ENCODE assay signal across 9 cellular contexts in the genomic region with DNA sequence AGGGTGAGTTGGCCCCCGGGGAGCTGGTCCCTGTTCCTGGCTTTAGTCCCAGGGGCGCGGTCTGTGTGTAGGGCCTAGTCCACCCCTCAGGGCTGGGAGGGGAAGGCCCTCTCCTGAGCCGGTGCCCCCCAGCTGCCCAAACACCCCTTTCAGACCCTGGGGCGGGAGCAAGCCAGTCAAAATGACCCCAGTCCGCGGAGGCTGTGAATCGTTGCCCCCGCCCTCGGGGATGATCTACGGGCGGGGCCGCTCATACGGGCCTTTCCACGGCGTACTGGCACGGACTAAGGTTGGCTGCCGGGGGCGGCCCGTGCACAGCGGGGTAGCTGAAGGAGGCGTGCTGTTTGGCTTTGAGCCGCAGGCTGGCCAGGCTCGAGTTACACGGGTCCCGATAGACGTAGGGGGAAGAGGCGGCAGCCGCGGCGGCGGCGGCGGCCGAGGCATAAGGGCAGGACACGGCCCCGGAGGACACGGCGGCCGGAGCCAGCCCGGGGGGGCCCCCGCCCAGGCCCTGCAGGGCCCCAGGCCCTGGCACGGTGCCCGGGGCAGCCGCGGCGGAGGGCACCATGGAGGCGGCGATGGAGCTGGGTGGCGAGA. TPM values are rescaled to one million over a fixed set of nuclear protein-coding genes. Genes with fewer than 3 reads are reported as not detected.
DNase-seq lines count a peak whose midpoint lies in the region; ATAC-seq and TF ChIP-seq lines count a peak whose summit lies in the region.
"Had no signal": no experiment of that assay in that cellular context is flagged by ENCODE, and none has a peak within 500 bp of the region (broad histone marks: within the 10 kb centered on the region; RNA-seq: fewer than 3 reads in every experiment).

No MANE protein-coding gene starts in this region.

- no peaks in the 10 kb centered on the region for H4K20me1 ChIP-seq in hepatocyte (ENCODE audit: insufficient read depth, poor library complexity, severe bottlenecking)

- H3K36me3 ChIP-seq in hepatocyte (replicated peaks; ENCODE audit: insufficient read depth, low read depth): no peaks in the 10 kb centered on the region
- no peaks in the 10 kb centered on the region for H3K36me3 ChIP-seq in skeletal muscle satellite cell (ENCODE audit: insufficient read depth, low read length)

- peaks cover 50% of the 10 kb centered on the region for H3K27me3 Mint-ChIP-seq in activated naive CD8-positive, alpha-beta T cell treated with anti-CD3 and anti-CD28 coated beads, Interleukin-2, amount 10 ng/mL, durations not matched to agents 7 days and 5 days

- H3K4me3 Mint-ChIP-seq in activated naive CD8-positive, alpha-beta T cell treated with anti-CD3 and anti-CD28 coated beads, Interleukin-2, amount 10 ng/mL, durations not matched to agents 7 days and 5 days: peak overlapping the region; percentile 80

- H3K9me2 ChIP-seq in hepatocyte (replicated peaks; ENCODE audit: insufficient read depth): no peaks in the 10 kb centered on the region

- DNase-seq in activated T-cell treated with anti-CD3 and anti-CD28 coated beads for 48 hours (ENCODE audit: low read depth): peak; percentile 45
- DNase-seq in activated T-cell treated with anti-CD3 and anti-CD28 coated beads for 4 hours: no peak
- peak; percentile 85 for DNase-seq in NCI-H748 (lab: John Stamatoyannopoulos, UW; ENCODE audit: unreplicated experiment)
- DNase-seq in activated naive CD8-positive, alpha-beta T cell treated with anti-CD3 and anti-CD28 coated beads, Interleukin-2, amount 10 ng/mL, durations not matched to agents 7 days and 5 days: no peak
- peak; percentile 69 for DNase-seq in hepatocyte (ENCODE audit: low spot score)

- H3K4me1 Mint-ChIP-seq in activated naive CD8-positive, alpha-beta T cell treated with anti-CD3 and anti-CD28 coated beads, Interleukin-2, amount 10 ng/mL, durations not matched to agents 7 days and 5 days: peaks cover 18% of the 10 kb centered on the region

- POLR2A ChIA-PET in activated naive CD8-positive, alpha-beta T cell treated with anti-CD3 and anti-CD28 coated beads, Interleukin-2, amount 10 ng/mL, durations not matched to agents 7 days and 5 days (lab: Charles Lee): interaction anchor here (0.6 to 3.5 kb wide), 12 partner anchors 15 to 248 kb away, joined by 3 to 19 read pairs (median 4); partner anchors contain the start of genes CUEDC2, GBF1, NFKB2 and NOLC1

- H3K27me3 ChIP-seq in hepatocyte (peaks cover 69% of the 10 kb centered on the region), skeletal muscle satellite cell (ENCODE audit: control insufficient read depth, insufficient read depth, low read length) (no peaks in the 10 kb centered on the region)

- H3K36me3 Mint-ChIP-seq in activated naive CD8-positive, alpha-beta T cell treated with anti-CD3 and anti-CD28 coated beads, Interleukin-2, amount 10 ng/mL, durations not matched to agents 7 days and 5 days: no peaks in the 10 kb centered on the region

- ATAC-seq in activated naive CD8-positive, alpha-beta T cell treated with anti-CD3 and anti-CD28 coated beads, Interleukin-2, amount 10 ng/mL, durations not matched to agents 7 days and 5 days (ENCODE audit: low read depth): no peak
- no peak for ATAC-seq in HG02973 (IDR thresholded peaks at IDR 0.05; ENCODE audit: unreplicated experiment)
- ATAC-seq in HG02870 (IDR thresholded peaks at IDR 0.05; ENCODE audit: unreplicated experiment): no peak

- peak overlapping the region; percentile 67 for H3K9ac ChIP-seq in skeletal muscle satellite cell (ENCODE audit: low read depth, low read length)

- H3K4me1 ChIP-seq in hepatocyte (ENCODE audit: insufficient read depth): peaks cover 24% of the 10 kb centered on the region
- H3K4me1 ChIP-seq in skeletal muscle satellite cell (ENCODE audit: control insufficient read depth, insufficient read depth, low read length): peaks cover 46% of the 10 kb centered on the region

- H3K79me2 ChIP-seq in hepatocyte: no peaks in the 10 kb centered on the region

- 2% methylated on average over 40 of the region's 50 CpGs for WGBS in hepatocyte (ENCODE audit: low lambda C conversion rate, missing lambda C conversion rate)

- no peaks in the 10 kb centered on the region for H3K9me3 Mint-ChIP-seq in activated naive CD8-positive, alpha-beta T cell treated with anti-CD3 and anti-CD28 coated beads, Interleukin-2, amount 10 ng/mL, durations not matched to agents 7 days and 5 days

- no peak overlapping the region for H3K27ac Mint-ChIP-seq in activated naive CD8-positive, alpha-beta T cell treated with anti-CD3 and anti-CD28 coated beads, Interleukin-2, amount 10 ng/mL, durations not matched to agents 7 days and 5 days

- no peaks in the 10 kb centered on the region for H3K9me3 ChIP-seq in hepatocyte (ENCODE audit: low read depth)
- no peaks in the 10 kb centered on the region for H3K9me3 ChIP-seq in skeletal muscle satellite cell (replicated peaks; ENCODE audit: low read length)

- H3K27ac ChIP-seq in hepatocyte: no peak overlapping the region

- H2AFZ ChIP-seq in hepatocyte: peak overlapping the region; percentile 76

- TF ChIP-seq CTCF in hepatocyte (IDR thresholded peaks at IDR 0.05; ENCODE audit: poor library complexity): no peak

- H3K4me2 ChIP-seq in hepatocyte: peak overlapping the region; percentile 98
- peak overlapping the region; percentile 86 for H3K4me2 ChIP-seq in skeletal muscle satellite cell (ENCODE audit: low read length)

- H3K4me3 ChIP-seq in hepatocyte: peak overlapping the region; percentile 39
- H3K4me3 ChIP-seq in skeletal muscle satellite cell (ENCODE audit: low read length): peak overlapping the region; percentile 67

RNA-seq across cellular contexts. Expression of gene ELOVL3, which starts 4.3 kb away (rescaled TPM):
- under 1 TPM in 1 of 2 experiments, not detected in 1; 0.22 TPM for total RNA-seq in activated naive CD8-positive, alpha-beta T cell treated with anti-CD3 and anti-CD28 coated beads, Interleukin-2, amount 10 ng/mL, durations not matched to agents 7 days and 5 days
- 0.40 TPM in 1 of 2 replicates, not detected in the other for total RNA-seq in hepatocyte
- not detected in 2 replicates for polyA plus RNA-seq in hepatocyte
- total RNA-seq in skeletal muscle satellite cell (2012; rRNA removed): 0.76 and 0.87 TPM in 2 replicates
- total RNA-seq: dermis microvascular lymphatic vessel endothelial cell had no signal

RNA-seq across cellular contexts. Expression of gene PITX3, which starts 10.9 kb away (rescaled TPM):
- not detected for total RNA-seq in activated naive CD8-positive, alpha-beta T cell treated with anti-CD3 and anti-CD28 coated beads, Interleukin-2, amount 10 ng/mL, durations not matched to agents 7 days and 5 days
- not detected in 2 replicates for total RNA-seq in hepatocyte
- polyA plus RNA-seq in hepatocyte: 0.52 and 0.79 TPM in 2 replicates
- 0.25 and 0.87 TPM in 2 replicates for total RNA-seq in skeletal muscle satellite cell (2012; rRNA removed)
- total RNA-seq: dermis microvascular lymphatic vessel endothelial cell had no signal

RNA-seq across cellular contexts. Expression of gene GBF1, which starts 15.0 kb away (rescaled TPM):
- 10 to 100 TPM; 40.1 to 40.6 TPM for total RNA-seq in activated naive CD8-positive, alpha-beta T cell treated with anti-CD3 and anti-CD28 coated beads, Interleukin-2, amount 10 ng/mL, durations not matched to agents 7 days and 5 days
- 43.0 and 55.4 TPM in 2 replicates for total RNA-seq in hepatocyte
- polyA plus RNA-seq in hepatocyte: 35.7 and 43.1 TPM in 2 replicates
- total RNA-seq in skeletal muscle satellite cell (2012; rRNA removed): 36.9 and 39.0 TPM in 2 replicates

Comparison
In these comparisons a context has a peak if more than half of its experiments do, and no peak if none do; other contexts are left out.
1. DNase-seq: peak in activated T-cell treated with anti-CD3 and anti-CD28 coated beads for 48 hours (single experiment), NCI-H748 (single experiment) and hepatocyte (single experiment); none in activated T-cell treated with anti-CD3 and anti-CD28 coated beads for 4 hours (single experiment) and activated naive CD8-positive, alpha-beta T cell treated with anti-CD3 and anti-CD28 coated beads, Interleukin-2, amount 10 ng/mL, durations not matched to agents 7 days and 5 days (single experiment).